In genomic region chr3:197516890-197517606, GRCh38 we compare ENCODE assay signal across 8 cellular contexts. TPM values are rescaled to one million over a fixed set of nuclear protein-coding genes. Genes with fewer than 3 reads are reported as not detected.
DNase-seq lines count a peak whose midpoint lies in the region; FAIRE-seq and TF ChIP-seq lines count a peak whose summit lies in the region.
"Not testable (repeated sequence)": the region's sequence is repeated elsewhere in the genome, so short reads cannot be mapped to it uniquely, and the experiment has no call there.

No MANE protein-coding gene starts in this region.

- peak overlapping the region; percentile 43 for H2BK120ac ChIP-seq in trophoblast cell (ENCODE audit: insufficient read depth, low read length, poor library complexity)

- H3K18ac ChIP-seq in trophoblast cell (ENCODE audit: low read length): peak overlapping the region; percentile 58

- H3K27me3 ChIP-seq in AG04450 (ENCODE audit: control insufficient read depth, insufficient read depth, low read length); trophoblast cell (ENCODE audit: insufficient read depth, low read length): not testable (repeated sequence)

- H3K36me3 ChIP-seq in kidney (ENCODE audit: control insufficient read depth in 1 of 2, insufficient read depth in 2 of 2, low read length in 2 of 2): peaks cover under 1 to 11% of the 10 kb centered on the region in 2 donors
- H3K36me3 ChIP-seq in trophoblast cell (ENCODE audit: control insufficient read depth in 1 of 2, insufficient read depth in 2 of 2, low read length in 2 of 2): not testable (repeated sequence)

- not testable (repeated sequence) for H3K27me3 Mint-ChIP-seq in activated T-helper 2 cell treated with anti-CD3 and anti-CD28 coated beads, Interferon-gamma antibody, Interleukin-2, Interleukin-4, amounts not matched to agents 10 μg/mL and 5 μg/mL and 100 μg/mL, durations not matched to agents 14 hours and 24 hours and 36 hours (ENCODE audit: low read depth); chondrocyte (ENCODE audit: low read depth)

- not testable (repeated sequence) for TF ChIP-seq CTCF in AG04450 (IDR thresholded peaks at IDR 0.05; ENCODE audit: low read depth, low read length); chondrocyte (IDR thresholded peaks at IDR 0.05); kidney (IDR thresholded peaks at IDR 0.05; ENCODE audit: borderline replicate concordance, extremely low read depth, insufficient read depth)

- H2AK5ac ChIP-seq in trophoblast cell (ENCODE audit: low read length): peak overlapping the region; percentile 55

- peaks cover 61% of the 10 kb centered on the region for H3K36me3 Mint-ChIP-seq in activated T-helper 2 cell treated with anti-CD3 and anti-CD28 coated beads, Interferon-gamma antibody, Interleukin-2, Interleukin-4, amounts not matched to agents 10 μg/mL and 5 μg/mL and 100 μg/mL, durations not matched to agents 14 hours and 24 hours and 36 hours (ENCODE audit: low read depth)
- H3K36me3 Mint-ChIP-seq in chondrocyte (ENCODE audit: low read depth): not testable (repeated sequence)

- H3K4ac ChIP-seq in trophoblast cell (ENCODE audit: low read depth, low read length): peak overlapping the region; percentile 42

- H3K4me1 ChIP-seq in kidney (ENCODE audit: control insufficient read depth in 1 of 2, insufficient read depth in 1 of 2, low read depth in 1 of 2, low read length in 2 of 2) (peaks cover 9 to 13% of the 10 kb centered on the region in 2 donors), trophoblast cell (ENCODE audit: control insufficient read depth in 1 of 2, insufficient read depth in 2 of 2, low read length in 2 of 2) (peaks cover 13 to 15% of the 10 kb centered on the region in 2 experiments)

- peak overlapping the region; percentile 52 for H3K27ac ChIP-seq in AG04450 (ENCODE audit: low read depth, low read length)
- not testable (repeated sequence) for H3K27ac ChIP-seq in kidney (ENCODE audit: low read depth in 2 of 2, low read length in 2 of 2)
- H3K27ac ChIP-seq in trophoblast cell (ENCODE audit: low read depth, low read length): peak overlapping the region; percentile 50

- not testable (repeated sequence) for H3K79me1 ChIP-seq in trophoblast cell (ENCODE audit: low read length)

- H2BK12ac ChIP-seq in trophoblast cell (ENCODE audit: low read length): peak overlapping the region; percentile 53

- intact Hi-C loops in activated T-helper 2 cell treated with anti-CD3 and anti-CD28 coated beads, Interferon-gamma antibody, Interleukin-2, Interleukin-4, amounts not matched to agents 10 μg/mL and 5 μg/mL and 100 μg/mL, durations not matched to agents 14 hours and 24 hours and 36 hours (cut with micrococcal nuclease): not testable (repeated sequence)
- intact Hi-C loops in kidney (cut with DNase I): loop anchor here (10.0 kb wide), 1 partner anchor 262 kb away; no protein-coding TSS in a partner anchor

- TF ChIP-seq POLR2A in GM12891 (IDR thresholded peaks at IDR 0.05; ENCODE audit: low read depth, low read length): not testable (repeated sequence)

- H4K12ac ChIP-seq in trophoblast cell (ENCODE audit: low read depth, low read length): not testable (repeated sequence)

- POLR2A ChIA-PET in AG04450 (lab: Yijun Ruan, JAX): not testable (repeated sequence)

- FAIRE-seq in GM12891 (lab: Jason Lieb, UNC): peak; percentile 75
- not testable (repeated sequence) for FAIRE-seq in kidney (lab: Jason Lieb, UNC)

- peak overlapping the region; percentile 25 for H4K8ac ChIP-seq in trophoblast cell (ENCODE audit: low read depth, low read length)

- H3K14ac ChIP-seq in trophoblast cell (ENCODE audit: low read length): peak overlapping the region; percentile 65

- no CpG with 5 or more reads among the region's 12 CpGs for WGBS in trophoblast cell (ENCODE audit: extremely low coverage, insufficient coverage, insufficient read length)

- H3K9me3 Mint-ChIP-seq in activated T-helper 2 cell treated with anti-CD3 and anti-CD28 coated beads, Interferon-gamma antibody, Interleukin-2, Interleukin-4, amounts not matched to agents 10 μg/mL and 5 μg/mL and 100 μg/mL, durations not matched to agents 14 hours and 24 hours and 36 hours; chondrocyte (ENCODE audit: low read depth): not testable (repeated sequence)

- not testable (repeated sequence) for H3K79me2 ChIP-seq in trophoblast cell (ENCODE audit: control insufficient read depth, insufficient read depth, low read length, poor library complexity)

- H3K27ac Mint-ChIP-seq in activated T-helper 2 cell treated with anti-CD3 and anti-CD28 coated beads, Interferon-gamma antibody, Interleukin-2, Interleukin-4, amounts not matched to agents 10 μg/mL and 5 μg/mL and 100 μg/mL, durations not matched to agents 14 hours and 24 hours and 36 hours: peak overlapping the region; percentile 84
- H3K27ac Mint-ChIP-seq in chondrocyte (ENCODE audit: unreplicated experiment): peak overlapping the region; percentile 91

- H3K4me3 ChIP-seq in AG04450 (ENCODE audit: low read depth, low read length); kidney (ENCODE audit: low read length in 2 of 2); trophoblast cell (ENCODE audit: low read depth, low read length): not testable (repeated sequence)

- not testable (repeated sequence) for H3K9ac ChIP-seq in kidney (ENCODE audit: low read length in 2 of 2); trophoblast cell (ENCODE audit: low read length)

- not testable (repeated sequence) for H2AFZ ChIP-seq in trophoblast cell (ENCODE audit: insufficient read depth, low read length, poor library complexity)

- peaks cover 18% of the 10 kb centered on the region for H3K4me1 Mint-ChIP-seq in activated T-helper 2 cell treated with anti-CD3 and anti-CD28 coated beads, Interferon-gamma antibody, Interleukin-2, Interleukin-4, amounts not matched to agents 10 μg/mL and 5 μg/mL and 100 μg/mL, durations not matched to agents 14 hours and 24 hours and 36 hours (ENCODE audit: low read depth)
- peaks cover 34% of the 10 kb centered on the region for H3K4me1 Mint-ChIP-seq in chondrocyte (ENCODE audit: low read depth)

- CTCF ChIA-PET in AG04450 (lab: Charles Lee): interaction anchor here (1.5 kb wide), 1 partner anchor 260 kb away, joined by 5 read pairs; no protein-coding TSS in a partner anchor

- H3K9me3 ChIP-seq in AG04450 (ENCODE audit: control insufficient read depth, insufficient read depth, low read length); kidney (ENCODE audit: control insufficient read depth in 1 of 2, low read length in 2 of 2); trophoblast cell (ENCODE audit: insufficient read depth, low read depth, low read length): not testable (repeated sequence)

- not testable (repeated sequence) for H3K23ac ChIP-seq in trophoblast cell (ENCODE audit: low read length)

- H3K4me2 ChIP-seq in trophoblast cell (ENCODE audit: low read length): peak overlapping the region; percentile 44

- not testable (repeated sequence) for H3K4me3 Mint-ChIP-seq in activated T-helper 2 cell treated with anti-CD3 and anti-CD28 coated beads, Interferon-gamma antibody, Interleukin-2, Interleukin-4, amounts not matched to agents 10 μg/mL and 5 μg/mL and 100 μg/mL, durations not matched to agents 14 hours and 24 hours and 36 hours (ENCODE audit: low read depth); chondrocyte (ENCODE audit: unreplicated experiment)

- not testable (repeated sequence) for DNase-seq in AG04450 (ENCODE audit: low read depth, low spot score); GM12891 (ENCODE audit: insufficient read length, low spot score); activated T-helper 2 cell treated with anti-CD3 and anti-CD28 coated beads, Interferon-gamma antibody, Interleukin-2, Interleukin-4, amounts not matched to agents 10 μg/mL and 5 μg/mL and 100 μg/mL, durations not matched to agents 14 hours and 24 hours and 36 hours (ENCODE audit: low spot score); chondrocyte (ENCODE audit: low spot score); trophoblast cell
- DNase-seq in NAMALWA (ENCODE audit: low spot score): peak; percentile 26
- peak; percentile 21 for DNase-seq in UCSD-AML1 (lab: John Stamatoyannopoulos, UW; ENCODE audit: unreplicated experiment)
- DNase-seq in kidney: peak; percentile 67

- peak overlapping the region; percentile 72 for H4K91ac ChIP-seq in trophoblast cell (ENCODE audit: low read depth, low read length)

- peak overlapping the region; percentile 53 for H2BK5ac ChIP-seq in trophoblast cell (ENCODE audit: low read depth, low read length, poor library complexity)

RNA-seq across cellular contexts. Expression of gene BDH1, which starts 38.7 kb away (rescaled TPM):
- 6.1 and 6.6 TPM in 2 replicates for polyA plus RNA-seq in AG04450 (2011; rRNA removed)
- 3.2 and 7.3 TPM in 2 replicates for polyA minus RNA-seq in AG04450 (2011; rRNA and poly(A)+ RNA removed)
- polyA plus RNA-seq in GM12891 (2012; ENCODE audit: low read depth, missing spikeins): 36.5 TPM
- 140 and 146 TPM in 2 replicates for total RNA-seq in activated T-helper 2 cell treated with anti-CD3 and anti-CD28 coated beads, Interferon-gamma antibody, Interleukin-2, Interleukin-4, amounts not matched to agents 10 μg/mL and 5 μg/mL and 100 μg/mL, durations not matched to agents 14 hours and 24 hours and 36 hours
- total RNA-seq in chondrocyte: 5.0 to 8.4 TPM (median 6.5 TPM) in 3 replicates
- total RNA-seq in kidney: 21.2 TPM
- 49.6 TPM for polyA plus RNA-seq in kidney (ENCODE audit: insufficient read depth, low read depth, low replicate concordance)
- polyA plus RNA-seq in trophoblast cell (2013): 3.1 and 3.6 TPM in 2 replicates
